ENCODE assay signal across 12 cellular contexts in the genomic region with DNA sequence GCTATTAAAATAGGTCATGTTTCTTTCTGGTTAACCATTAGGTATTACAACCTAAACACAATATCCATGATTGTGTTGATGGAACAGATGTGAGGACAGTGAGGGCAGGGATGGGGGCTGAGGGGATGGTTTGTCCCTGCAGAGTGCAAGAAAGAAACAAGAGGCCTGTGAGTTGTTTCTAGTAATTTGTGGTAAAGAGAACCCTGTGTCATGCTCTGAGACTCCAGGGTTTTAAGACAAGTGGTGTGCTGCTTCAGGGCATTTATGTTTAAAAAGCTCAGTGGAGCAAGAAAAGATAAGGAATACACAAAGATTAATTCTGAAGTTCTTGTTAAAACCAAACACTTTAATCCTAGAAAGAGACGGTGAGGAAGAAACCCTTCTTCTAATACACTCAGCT.
DNase-seq lines count a peak whose midpoint lies in the region; TF ChIP-seq lines count a peak whose summit lies in the region.
"Had no signal": no experiment of that assay in that cellular context is flagged by ENCODE, and none has a peak within 500 bp of the region (broad histone marks: within the 10 kb centered on the region; RNA-seq: fewer than 3 reads in every experiment).

No MANE protein-coding gene starts in this region.

- H3K27me3 ChIP-seq in MM.1S (replicated peaks; ENCODE audit: insufficient read depth, low read length) (no peaks in the 10 kb centered on the region), neural progenitor cell (no peaks in the 10 kb centered on the region)

- H3K79me2 ChIP-seq in MM.1S (ENCODE audit: low read length), result no peaks in the 10 kb centered on the region
- H3K79me2 ChIP-seq in neural progenitor cell (ENCODE audit: low read depth), result no peaks in the 10 kb centered on the region

- H3K4me1 ChIP-seq in MM.1S (ENCODE audit: low read length), result peaks cover 10% of the 10 kb centered on the region; the same call in 1 of the 2 replicates
- H3K4me1 ChIP-seq in neural progenitor cell, result no peaks in the 10 kb centered on the region

- H3K9me3 ChIP-seq in MM.1S (replicated peaks; ENCODE audit: insufficient read depth, low read length) (no peaks in the 10 kb centered on the region), neural progenitor cell (ENCODE audit: low read depth) (no peaks in the 10 kb centered on the region)

- no peak for TF ChIP-seq POLR2A in erythroblast (IDR thresholded peaks at IDR 0.05; ENCODE audit: low read length)

- H3K27ac Mint-ChIP-seq in neural progenitor cell, result peak overlapping the region; percentile 81
- H3K27ac Mint-ChIP-seq: activated naive CD8-positive, alpha-beta T cell treated with anti-CD3 and anti-CD28 coated beads, Interleukin-2, amount 10 ng/mL, durations not matched to agents 7 days and 5 days had no signal

- DNase-seq in DMS79 (lab: John Stamatoyannopoulos, UW) (peak; percentile 26), MM.1S (no peak), fibroblast of the aortic adventitia (ENCODE audit: low read depth) (peak; percentile 15), neural progenitor cell (ENCODE audit: low spot score) (no peak), erythroblast (lab: John Stamatoyannopoulos, UW) (no peak), NCI-H510A (lab: John Stamatoyannopoulos, UW) (no peak), COLO668 (lab: John Stamatoyannopoulos, UW; ENCODE audit: unreplicated experiment) (no peak), NCI-H345 treated with DMSO at 0.1 percent for 48 hours (lab: John Stamatoyannopoulos, UW; ENCODE audit: unreplicated experiment) (no peak)
- DNase-seq: activated naive CD8-positive, alpha-beta T cell treated with anti-CD3 and anti-CD28 coated beads, Interleukin-2, amount 10 ng/mL, durations not matched to agents 7 days and 5 days; C1 segment of cervical spinal cord; stimulated activated CD4-positive, alpha-beta T cell treated with anti-CD3 and anti-CD28 coated beads, Interleukin-4, amount 100 ng/mL, for 4 hours; stimulated activated naive CD4-positive, alpha-beta T cell treated with Interleukin-2 at 50 U/mL for 16 hours had no signal

- H3K4me2 ChIP-seq in MM.1S (ENCODE audit: low read depth, low read length) (peak overlapping the region; percentile 11; the same call in 1 of the 2 replicates), neural progenitor cell (no peak overlapping the region)

- H2AFZ ChIP-seq in MM.1S (ENCODE audit: low read length), result peak overlapping the region; percentile 38; the same call in 1 of the 2 replicates
- H2AFZ ChIP-seq in neural progenitor cell (replicated peaks), result peak overlapping the region; percentile 75

- TF ChIP-seq CTCF in MM.1S (IDR thresholded peaks at IDR 0.05; ENCODE audit: low read length) (no peak), fibroblast of the aortic adventitia (IDR thresholded peaks at IDR 0.05; ENCODE audit: insufficient read depth, low read length) (no peak), neural progenitor cell (IDR thresholded peaks at IDR 0.05) (no peak)

- no peaks in the 10 kb centered on the region for H3K27me3 Mint-ChIP-seq in neural progenitor cell (ENCODE audit: insufficient read depth, low read depth)
- H3K27me3 Mint-ChIP-seq: activated naive CD8-positive, alpha-beta T cell treated with anti-CD3 and anti-CD28 coated beads, Interleukin-2, amount 10 ng/mL, durations not matched to agents 7 days and 5 days had no signal

- no peak overlapping the region for H3K4me3 ChIP-seq in MM.1S (ENCODE audit: low read length)
- H3K4me3 ChIP-seq in fibroblast of the aortic adventitia (ENCODE audit: low read depth, low read length), result no peak overlapping the region
- H3K4me3 ChIP-seq in neural progenitor cell, result no peak overlapping the region

- H3K4me3 Mint-ChIP-seq in neural progenitor cell, result no peak overlapping the region
- H3K4me3 Mint-ChIP-seq: activated naive CD8-positive, alpha-beta T cell treated with anti-CD3 and anti-CD28 coated beads, Interleukin-2, amount 10 ng/mL, durations not matched to agents 7 days and 5 days had no signal

- H3K27ac ChIP-seq in MM.1S (ENCODE audit: low read length) (peak overlapping the region; percentile 7; the same call in 1 of the 2 replicates), neural progenitor cell (no peak overlapping the region)

- peaks cover 18% of the 10 kb centered on the region for H3K4me1 Mint-ChIP-seq in neural progenitor cell
- H3K4me1 Mint-ChIP-seq: activated naive CD8-positive, alpha-beta T cell treated with anti-CD3 and anti-CD28 coated beads, Interleukin-2, amount 10 ng/mL, durations not matched to agents 7 days and 5 days had no signal

- H3K36me3 ChIP-seq in MM.1S (replicated peaks; ENCODE audit: insufficient read depth, low read length), result no peaks in the 10 kb centered on the region
- no peaks in the 10 kb centered on the region for H3K36me3 ChIP-seq in neural progenitor cell

- no peaks in the 10 kb centered on the region for H3K36me3 Mint-ChIP-seq in neural progenitor cell
- H3K36me3 Mint-ChIP-seq: activated naive CD8-positive, alpha-beta T cell treated with anti-CD3 and anti-CD28 coated beads, Interleukin-2, amount 10 ng/mL, durations not matched to agents 7 days and 5 days had no signal

- H3K9me3 Mint-ChIP-seq in neural progenitor cell, result no peaks in the 10 kb centered on the region
- H3K9me3 Mint-ChIP-seq: activated naive CD8-positive, alpha-beta T cell treated with anti-CD3 and anti-CD28 coated beads, Interleukin-2, amount 10 ng/mL, durations not matched to agents 7 days and 5 days had no signal

- no peaks in the 10 kb centered on the region for H3K9me2 ChIP-seq in MM.1S (replicated peaks; ENCODE audit: insufficient read depth, low read length)

- H3K9ac ChIP-seq in MM.1S (ENCODE audit: low read length) (no peak overlapping the region), neural progenitor cell (no peak overlapping the region)

- H3F3A ChIP-seq in MM.1S (ENCODE audit: insufficient read depth, low read length) (no peaks in the 10 kb centered on the region), neural progenitor cell (ENCODE audit: low read depth) (no peaks in the 10 kb centered on the region)

- H4K20me1 ChIP-seq in MM.1S (ENCODE audit: insufficient read depth, low read length), result no peaks in the 10 kb centered on the region
- H4K20me1 ChIP-seq in neural progenitor cell (ENCODE audit: low read depth), result no peaks in the 10 kb centered on the region

Comparison
In these comparisons a context has a peak if more than half of its experiments do, and no peak if none do; other contexts are left out.
1. DNase-seq: peak in DMS79 (single experiment) and fibroblast of the aortic adventitia (single experiment); none in MM.1S (single experiment), neural progenitor cell (single experiment), erythroblast (0 of 2), NCI-H510A (single experiment), COLO668 (single experiment) and NCI-H345 treated with DMSO at 0.1 percent for 48 hours (single experiment).